ENCODE assay signal across 8 cellular contexts in the genomic region with DNA sequence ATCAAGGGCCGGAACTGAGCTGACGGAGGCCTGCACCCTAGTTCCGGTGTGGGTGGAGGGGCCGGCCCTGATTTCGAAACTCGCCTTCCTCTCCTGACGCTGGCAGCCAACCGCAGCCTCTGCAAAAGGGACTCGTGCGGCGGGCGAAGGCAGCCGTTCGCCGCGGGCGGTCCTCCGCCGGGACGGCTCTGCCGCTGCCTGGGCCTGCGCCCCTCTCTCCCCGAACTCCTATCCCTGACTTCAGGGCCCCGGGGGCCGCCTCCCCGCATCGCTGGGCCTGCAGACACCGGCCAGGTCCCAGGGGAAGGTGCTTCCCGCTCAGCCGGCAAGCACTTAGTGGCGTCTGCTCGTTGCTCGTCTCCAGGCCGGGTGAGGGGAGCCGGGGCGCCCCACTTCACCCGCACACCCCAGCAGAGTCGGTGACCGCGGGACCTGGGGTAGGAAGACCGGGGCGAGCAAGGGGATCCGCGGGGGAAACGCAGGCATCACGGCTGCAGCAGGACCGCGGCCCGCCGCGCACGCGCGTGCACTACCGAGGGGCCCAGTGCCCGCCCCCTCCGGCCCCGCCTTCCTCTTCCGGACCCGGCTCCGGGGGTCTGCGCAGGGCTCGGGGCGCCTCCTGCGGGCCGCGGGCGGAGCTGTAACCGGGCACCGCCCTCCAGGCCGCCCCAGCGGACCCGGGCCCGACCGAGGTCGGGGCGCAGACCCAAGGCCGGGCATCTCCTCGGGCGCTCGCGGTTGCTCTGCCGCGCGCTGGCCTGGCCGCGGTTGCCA. TPM values are rescaled to one million over a fixed set of nuclear protein-coding genes. Genes with fewer than 3 reads are reported as not detected.
DNase-seq lines count a peak whose midpoint lies in the region; ATAC-seq and TF ChIP-seq lines count a peak whose summit lies in the region.

No MANE protein-coding gene starts in this region.

- TF ChIP-seq CTCF in GM13977 (IDR thresholded peaks at IDR 0.05; ENCODE audit: extremely low read depth, insufficient read depth, missing control alignments), result peak; percentile 62

- H3K4me1 Mint-ChIP-seq in T-helper 1 cell treated with Interleukin-12 subunit alpha and Interleukin-12 subunit beta and Interleukin-4 antibody, amounts not matched to agents 30 μg/mL and 1 μg/mL, for 36 hours (ENCODE audit: low read depth), result peaks cover 42% of the 10 kb centered on the region

- H3K9me3 Mint-ChIP-seq in T-helper 1 cell treated with Interleukin-12 subunit alpha and Interleukin-12 subunit beta and Interleukin-4 antibody, amounts not matched to agents 30 μg/mL and 1 μg/mL, for 36 hours, result no peaks in the 10 kb centered on the region

- H3K4me3 Mint-ChIP-seq in T-helper 1 cell treated with Interleukin-12 subunit alpha and Interleukin-12 subunit beta and Interleukin-4 antibody, amounts not matched to agents 30 μg/mL and 1 μg/mL, for 36 hours, result peak overlapping the region; percentile 80

- DNase-seq in GM13977 (ENCODE audit: low spot score) (peak; percentile 94), NCI-H1417 treated with DMSO at 0.1 percent for 48 hours (lab: John Stamatoyannopoulos, UW) (peak; percentile 42), anterior cingulate cortex (lab: John Stamatoyannopoulos, UW) (peak in 57 of 58 donors; percentile 22 to 91 (median 76)), hepatic stellate cell (ENCODE audit: low spot score) (peak; percentile 94), renal cortical epithelial cell (ENCODE audit: low read depth) (peak; percentile 68), cerebellar nuclear complex (lab: John Stamatoyannopoulos, UW) (no peak)

- peak overlapping the region; percentile 95 for H3K27ac Mint-ChIP-seq in T-helper 1 cell treated with Interleukin-12 subunit alpha and Interleukin-12 subunit beta and Interleukin-4 antibody, amounts not matched to agents 30 μg/mL and 1 μg/mL, for 36 hours

- no peaks in the 10 kb centered on the region for H3K27me3 Mint-ChIP-seq in T-helper 1 cell treated with Interleukin-12 subunit alpha and Interleukin-12 subunit beta and Interleukin-4 antibody, amounts not matched to agents 30 μg/mL and 1 μg/mL, for 36 hours (ENCODE audit: low read depth)

- peak; percentile 73 for ATAC-seq in HG02798 (IDR thresholded peaks at IDR 0.05; ENCODE audit: poor library complexity, unreplicated experiment)

- in situ Hi-C loops in GM13977 (cut with MboI; ENCODE audit: low pct_unique_long_range_greater_than_20kb, low sequenced_read_pairs, unreplicated experiment), result no loop called here

- peaks cover 32% of the 10 kb centered on the region for H3K36me3 Mint-ChIP-seq in T-helper 1 cell treated with Interleukin-12 subunit alpha and Interleukin-12 subunit beta and Interleukin-4 antibody, amounts not matched to agents 30 μg/mL and 1 μg/mL, for 36 hours (ENCODE audit: low read depth)

RNA-seq across cellular contexts. Expression of a gene that starts 0.5 kb away (rescaled TPM):
- total RNA-seq in renal cortical epithelial cell, result 29.0 and 38.9 TPM in 2 replicates

RNA-seq across cellular contexts. Expression of a gene that starts 14.7 kb away (rescaled TPM):
- total RNA-seq in renal cortical epithelial cell, result 44.1 and 70.2 TPM in 2 replicates

RNA-seq across cellular contexts. Expression of a gene that starts 22.4 kb away (rescaled TPM):
- total RNA-seq in renal cortical epithelial cell, result 32.3 and 71.8 TPM in 2 replicates

Comparison
In these comparisons a context has a peak if more than half of its experiments do, and no peak if none do; other contexts are left out.
1. DNase-seq: peak in GM13977 (single experiment), NCI-H1417 treated with DMSO at 0.1 percent for 48 hours (single experiment), anterior cingulate cortex (57 of 58), hepatic stellate cell (single experiment) and renal cortical epithelial cell (single experiment); none in cerebellar nuclear complex (0 of 2).